ENCODE assay signal across 14 cellular contexts in genomic region chr10:20990604-20991003, GRCh38.
DNase-seq lines count a peak whose midpoint lies in the region; ATAC-seq and TF ChIP-seq lines count a peak whose summit lies in the region.
"Had no signal": no experiment of that assay in that cellular context is flagged by ENCODE, and none has a peak within 500 bp of the region (broad histone marks: within the 10 kb centered on the region; RNA-seq: fewer than 3 reads in every experiment).

No MANE protein-coding gene starts in this region.

- H3K4me1 ChIP-seq in RWPE2 (ENCODE audit: insufficient read depth, poor library complexity, severe bottlenecking): peaks cover 25% of the 10 kb centered on the region
- H3K4me1 ChIP-seq in fibroblast of lung (ENCODE audit: control insufficient read depth, extremely low read depth, insufficient read depth, low read length): no peaks in the 10 kb centered on the region
- H3K4me1 ChIP-seq: testis had no signal

- H3K27ac ChIP-seq in RWPE2 (ENCODE audit: poor library complexity, severe bottlenecking) (peak overlapping the region; percentile 56), fibroblast of lung (ENCODE audit: insufficient read depth, low read length) (no peak overlapping the region)
- H3K27ac ChIP-seq: esophagus muscularis mucosa, ovary, testis had no signal

- H3K27me3 ChIP-seq in RWPE2 (ENCODE audit: insufficient read depth, poor library complexity, severe bottlenecking) (no peaks in the 10 kb centered on the region), fibroblast of lung (ENCODE audit: control insufficient read depth, insufficient read depth, low read length) (no peaks in the 10 kb centered on the region)
- H3K27me3 ChIP-seq: ovary, testis had no signal

- no peak overlapping the region for H3K4me2 ChIP-seq in fibroblast of lung (ENCODE audit: extremely low read depth, insufficient read depth, low read length)

- TF ChIP-seq CTCF in RWPE2 (IDR thresholded peaks at IDR 0.05; ENCODE audit: poor library complexity, severe bottlenecking): no peak
- TF ChIP-seq CTCF in fibroblast of lung (conservative IDR thresholded peaks at IDR 0.05 in 1 of 2, IDR thresholded peaks at IDR 0.05 in 1 of 2; ENCODE audit: low read depth in 1 of 2, low read length in 2 of 2): no peak

- no peaks in the 10 kb centered on the region for H3K9me3 Mint-ChIP-seq in activated naive CD4-positive, alpha-beta T cell treated with anti-CD3 and anti-CD28 coated beads for 36 hours

- H3K9me3 ChIP-seq in RWPE2 (ENCODE audit: severe bottlenecking): no peaks in the 10 kb centered on the region
- H3K9me3 ChIP-seq in fibroblast of lung (ENCODE audit: control insufficient read depth, insufficient read depth, low read depth, low read length): no peaks in the 10 kb centered on the region
- H3K9me3 ChIP-seq: esophagus muscularis mucosa, ovary, testis had no signal

- H3K27me3 Mint-ChIP-seq in activated naive CD4-positive, alpha-beta T cell treated with anti-CD3 and anti-CD28 coated beads for 36 hours (ENCODE audit: low read depth): no peaks in the 10 kb centered on the region
- H3K27me3 Mint-ChIP-seq: activated naive CD4-positive, alpha-beta T cell treated with anti-CD3 and anti-CD28 coated beads, Interleukin-2, amount 10 ng/mL, durations not matched to agents 7 days and 5 days had no signal

- H3K79me2 ChIP-seq in fibroblast of lung (ENCODE audit: control insufficient read depth, insufficient read depth, low read length): no peaks in the 10 kb centered on the region

- ATAC-seq in RWPE2 (ENCODE audit: low read depth): peak; percentile 76
- no peak for ATAC-seq in GM18868 (IDR thresholded peaks at IDR 0.05; ENCODE audit: unreplicated experiment)

- no peak overlapping the region for H3K4me3 ChIP-seq in RWPE2 (ENCODE audit: severe bottlenecking)
- no peak overlapping the region for H3K4me3 ChIP-seq in fibroblast of lung (replicated peaks in 1 of 4; ENCODE audit: control extremely low read depth in 1 of 4, insufficient read depth in 1 of 4, low read depth in 3 of 4, low read length in 4 of 4)
- H3K4me3 ChIP-seq: esophagus muscularis mucosa, ovary, testis had no signal

- no peak overlapping the region for H3K4me3 Mint-ChIP-seq in activated naive CD4-positive, alpha-beta T cell treated with anti-CD3 and anti-CD28 coated beads for 36 hours
- H3K4me3 Mint-ChIP-seq: activated naive CD4-positive, alpha-beta T cell treated with anti-CD3 and anti-CD28 coated beads, Interleukin-2, amount 10 ng/mL, durations not matched to agents 7 days and 5 days; B cell had no signal

- no peak overlapping the region for H2AFZ ChIP-seq in fibroblast of lung (ENCODE audit: low read length)

- intact Hi-C loops in activated naive CD4-positive, alpha-beta T cell treated with anti-CD3 and anti-CD28 coated beads for 36 hours (cut with micrococcal nuclease): no loop called here

- DNase-seq in GM04503 (ENCODE audit: low read depth) (peak; percentile 11), RWPE2 (ENCODE audit: low spot score) (no peak), fibroblast of lung (ENCODE audit: low read depth in 2 of 2) (peak; percentile 69 to 85), non-pigmented ciliary epithelial cell (ENCODE audit: low read depth) (peak; percentile 48), NCI-H510A treated with DMSO at 0.1 percent for 48 hours (lab: John Stamatoyannopoulos, UW) (no peak)
- no peak for DNase-seq in activated naive CD4-positive, alpha-beta T cell treated with anti-CD3 and anti-CD28 coated beads for 36 hours
- no peak for DNase-seq in activated T-cell treated with anti-CD3 and anti-CD28 coated beads, Interleukin-2, amount 50 U/mL, for 48 hours
- DNase-seq: activated naive CD4-positive, alpha-beta T cell treated with anti-CD3 and anti-CD28 coated beads, Interleukin-2, amount 10 ng/mL, durations not matched to agents 7 days and 5 days; ovary; stimulated activated CD4-positive, alpha-beta T cell treated with anti-CD3 and anti-CD28 coated beads, Interleukin-12 subunit alpha, Interleukin-12 subunit beta, amount 100 ng/mL, for 4 hours; testis had no signal

- H3K36me3 Mint-ChIP-seq in activated naive CD4-positive, alpha-beta T cell treated with anti-CD3 and anti-CD28 coated beads for 36 hours (ENCODE audit: low read depth): no peaks in the 10 kb centered on the region
- H3K36me3 Mint-ChIP-seq: activated naive CD4-positive, alpha-beta T cell treated with anti-CD3 and anti-CD28 coated beads, Interleukin-2, amount 10 ng/mL, durations not matched to agents 7 days and 5 days had no signal

- H3K4me1 Mint-ChIP-seq in activated naive CD4-positive, alpha-beta T cell treated with anti-CD3 and anti-CD28 coated beads for 36 hours (ENCODE audit: low read depth): no peaks in the 10 kb centered on the region
- H3K4me1 Mint-ChIP-seq: activated naive CD4-positive, alpha-beta T cell treated with anti-CD3 and anti-CD28 coated beads, Interleukin-2, amount 10 ng/mL, durations not matched to agents 7 days and 5 days; B cell had no signal

- H4K20me1 ChIP-seq in fibroblast of lung (ENCODE audit: control insufficient read depth, extremely low read depth, insufficient read depth, low read length): no peaks in the 10 kb centered on the region

- CTCF ChIA-PET in activated naive CD4-positive, alpha-beta T cell treated with anti-CD3 and anti-CD28 coated beads for 36 hours (lab: Charles Lee): interaction anchor here (0.5 kb wide), 1 partner anchor 359 kb away, joined by 3 read pairs; no protein-coding TSS in a partner anchor

- H3K9ac ChIP-seq in fibroblast of lung (ENCODE audit: insufficient read depth, low read length): no peak overlapping the region

- H3K36me3 ChIP-seq in RWPE2 (ENCODE audit: low read depth) (no peaks in the 10 kb centered on the region), fibroblast of lung (ENCODE audit: control insufficient read depth, insufficient read depth, low read length) (no peaks in the 10 kb centered on the region)
- H3K36me3 ChIP-seq: esophagus muscularis mucosa, ovary had no signal

- H3K27ac Mint-ChIP-seq in activated naive CD4-positive, alpha-beta T cell treated with anti-CD3 and anti-CD28 coated beads for 36 hours: no peak overlapping the region
- H3K27ac Mint-ChIP-seq: activated naive CD4-positive, alpha-beta T cell treated with anti-CD3 and anti-CD28 coated beads, Interleukin-2, amount 10 ng/mL, durations not matched to agents 7 days and 5 days; B cell had no signal

Comparison
In these comparisons a context has a peak if more than half of its experiments do, and no peak if none do; other contexts are left out.
1. DNase-seq: peak in GM04503 (single experiment), fibroblast of lung (2 of 2) and non-pigmented ciliary epithelial cell (single experiment); none in RWPE2 (single experiment), activated naive CD4-positive, alpha-beta T cell treated with anti-CD3 and anti-CD28 coated beads for 36 hours (single experiment), activated T-cell treated with anti-CD3 and anti-CD28 coated beads, Interleukin-2, amount 50 U/mL, for 48 hours (0 of 2) and NCI-H510A treated with DMSO at 0.1 percent for 48 hours (single experiment).